In genomic region chr6:11323666-11324452, GRCh38 we compare ENCODE assay signal across 9 cellular contexts.
A peak's percentile ranks its signal among the peaks of the same experiment; 100 is the strongest.
DNase-seq lines count a peak whose midpoint lies in the region; ATAC-seq, FAIRE-seq and TF ChIP-seq lines count a peak whose summit lies in the region.
"Had no signal": no experiment of that assay in that cellular context is flagged by ENCODE, and none has a peak within 500 bp of the region (broad histone marks: within the 10 kb centered on the region; RNA-seq: fewer than 3 reads in every experiment).

No MANE protein-coding gene starts in this region.

- no peaks in the 10 kb centered on the region for H3K36me3 ChIP-seq in pancreas
- no peaks in the 10 kb centered on the region for H3K36me3 ChIP-seq in suprapubic skin
- no peaks in the 10 kb centered on the region for H3K36me3 ChIP-seq in H7 (replicated peaks; ENCODE audit: control insufficient read depth, insufficient read depth, low read length)

- no peak overlapping the region for H3K4me3 ChIP-seq in pancreas
- no peak overlapping the region for H3K4me3 ChIP-seq in suprapubic skin
- H3K4me3 ChIP-seq in H7 (ENCODE audit: insufficient read depth, low read depth, low read length), result no peak overlapping the region

- peak; percentile 95 for DNase-seq in Kasumi-1 (lab: John Stamatoyannopoulos, UW)
- no peak for DNase-seq in effector memory CD8-positive, alpha-beta T cell
- peak in 1 of 6 donors; percentile 48 for DNase-seq in pancreas
- DNase-seq in suprapubic skin (ENCODE audit: low spot score in 2 of 2), result no peak
- no peak for DNase-seq in dedifferentiated amniotic fluid mesenchymal stem cell (ENCODE audit: extremely low spot score)
- no peak for DNase-seq in H7
- DNase-seq in NCI-H187 treated with DMSO at 0.1 percent for 48 hours (lab: John Stamatoyannopoulos, UW), result no peak
- DNase-seq: SHP77 treated with DMSO at 0.1 percent for 48 hours had no signal

- no peaks in the 10 kb centered on the region for H3K27me3 Mint-ChIP-seq in effector memory CD8-positive, alpha-beta T cell

- no peaks in the 10 kb centered on the region for H3K27me3 ChIP-seq in pancreas
- H3K27me3 ChIP-seq in suprapubic skin, result no peaks in the 10 kb centered on the region
- no peaks in the 10 kb centered on the region for H3K27me3 ChIP-seq in H7 (ENCODE audit: control insufficient read depth, insufficient read depth, low read length)

- no peak for TF ChIP-seq EP300 in suprapubic skin (IDR thresholded peaks at IDR 0.05)

- H3K4me1 Mint-ChIP-seq in effector memory CD8-positive, alpha-beta T cell (ENCODE audit: low read depth in 2 of 2), result peaks cover 37 to 55% of the 10 kb centered on the region in 2 donors

- peaks cover 12% of the 10 kb centered on the region for H3K36me3 Mint-ChIP-seq in effector memory CD8-positive, alpha-beta T cell (ENCODE audit: insufficient read depth)

- no peak for FAIRE-seq in pancreas (lab: Jason Lieb, UNC)

- TF ChIP-seq CTCF in pancreas (IDR thresholded peaks at IDR 0.05) (no peak), suprapubic skin (IDR thresholded peaks at IDR 0.05) (no peak)

- intact Hi-C loops in pancreas (cut with DNase I), result no loop called here

- H3K4me1 ChIP-seq in pancreas (no peaks in the 10 kb centered on the region), suprapubic skin (peaks cover 12% of the 10 kb centered on the region)

- no peak for TF ChIP-seq POLR2A in suprapubic skin (IDR thresholded peaks at IDR 0.05)

- H3K9me3 ChIP-seq in pancreas (no peaks in the 10 kb centered on the region), suprapubic skin (no peaks in the 10 kb centered on the region)

- WGBS in pancreas, 2 donors, result 79 to 84% methylated on average over 16 of the region's 16 CpGs
- WGBS in suprapubic skin, result 78% methylated on average over 16 of the region's 16 CpGs

- no peak overlapping the region for H3K4me3 Mint-ChIP-seq in effector memory CD8-positive, alpha-beta T cell

- no peaks in the 10 kb centered on the region for H3K9me3 Mint-ChIP-seq in effector memory CD8-positive, alpha-beta T cell

- H3K27ac ChIP-seq in pancreas (no peak overlapping the region), suprapubic skin (no peak overlapping the region)

- ATAC-seq in GM18867 (IDR thresholded peaks at IDR 0.05; ENCODE audit: unreplicated experiment), result peak; percentile 73
- peak; percentile 42 for ATAC-seq in effector memory CD8-positive, alpha-beta T cell (replicated peaks)
- ATAC-seq in pancreas, result peak in 3 of 4 donors; percentile 19 to 76 (median 72)

- peak overlapping the region; percentile 74 to 89 for H3K27ac Mint-ChIP-seq in effector memory CD8-positive, alpha-beta T cell

Comparison
In these comparisons a context has a peak if more than half of its experiments do, and no peak if none do; other contexts are left out.
1. DNase-seq: peak in Kasumi-1 (2 of 2); none in effector memory CD8-positive, alpha-beta T cell (0 of 3), suprapubic skin (0 of 2), dedifferentiated amniotic fluid mesenchymal stem cell (single experiment), H7 (single experiment) and NCI-H187 treated with DMSO at 0.1 percent for 48 hours (single experiment).
2. Peak in every context shown above with its lines, with median percentiles within 50 percentile points of each other: ATAC-seq.